19 cellular contexts compared by ENCODE assay signal in the genomic region with DNA sequence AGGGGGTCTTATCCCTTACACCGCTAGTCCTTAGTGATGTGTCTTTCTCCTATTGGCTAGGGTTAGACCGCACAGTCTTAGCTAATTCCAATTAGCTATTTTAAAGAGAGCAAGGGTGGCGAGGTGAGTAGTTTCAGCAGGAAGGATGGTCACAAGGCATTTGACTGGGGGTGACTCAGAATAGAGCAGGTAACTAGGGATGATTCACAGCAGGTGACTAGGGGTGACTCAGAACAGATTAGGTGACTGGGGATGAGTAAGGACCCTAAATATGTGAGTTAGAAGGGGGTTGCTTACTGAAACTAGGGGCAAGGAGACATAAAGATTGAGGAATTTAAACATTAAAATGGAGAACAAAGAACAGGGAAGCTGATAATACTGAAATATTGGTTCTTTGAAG.
A peak's percentile ranks its signal among the peaks of the same experiment; 100 is the strongest.
DNase-seq lines count a peak whose midpoint lies in the region; ATAC-seq, FAIRE-seq and TF ChIP-seq lines count a peak whose summit lies in the region.
"Had no signal": no experiment of that assay in that cellular context is flagged by ENCODE, and none has a peak within 500 bp of the region (broad histone marks: within the 10 kb centered on the region; RNA-seq: fewer than 3 reads in every experiment).

No MANE protein-coding gene starts in this region.

- no peaks in the 10 kb centered on the region for H3K4me1 Mint-ChIP-seq in MCF 10A (ENCODE audit: insufficient read depth, unreplicated experiment)

- H3K27ac Mint-ChIP-seq in MCF 10A (ENCODE audit: low read depth, unreplicated experiment), result no peak overlapping the region
- H3K27ac Mint-ChIP-seq: CD4-positive, alpha-beta T cell had no signal

- H3K4me3 ChIP-seq in breast epithelium (no peak overlapping the region), epithelial cell of esophagus (ENCODE audit: low read length) (no peak overlapping the region), upper lobe of left lung (no peak overlapping the region)
- H3K4me3 ChIP-seq: A549, HAP-1, SJSA1 had no signal

- DNase-seq in MCF 10A (ENCODE audit: unreplicated experiment), result peak; percentile 0
- DNase-seq in breast epithelium (ENCODE audit: low spot score in 2 of 2), result no peak
- DNase-seq in RCC 7860 (ENCODE audit: low spot score), result peak; percentile 20
- peak; percentile 42 for DNase-seq in epithelial cell of esophagus (ENCODE audit: low read depth)
- no peak for DNase-seq in DMS153 treated with DMSO at 0.1 percent for 48 hours (lab: John Stamatoyannopoulos, UW; ENCODE audit: unreplicated experiment)
- DNase-seq in upper lobe of left lung, result no peak
- DNase-seq: Caco-2; CD4-positive, alpha-beta T cell; DMS79 treated with DMSO at 0.1 percent for 48 hours; KBM-7; NCI-H1417 treated with DMSO at 0.1 percent for 48 hours; NCI-H187 treated with DMSO at 0.1 percent for 48 hours; NCI-H226; NCI-H524 had no signal

- H3K27me3 Mint-ChIP-seq in MCF 10A (ENCODE audit: insufficient read depth, unreplicated experiment), result no peaks in the 10 kb centered on the region
- H3K27me3 Mint-ChIP-seq: CD4-positive, alpha-beta T cell had no signal

- intact Hi-C loops in MCF 10A (cut with micrococcal nuclease) (no loop called here), breast epithelium (cut with DNase I; ENCODE audit: low total_unique reads) (no loop called here)

- no peak overlapping the region for H3K4me3 Mint-ChIP-seq in MCF 10A (ENCODE audit: unreplicated experiment)
- H3K4me3 Mint-ChIP-seq: CD4-positive, alpha-beta T cell had no signal

- no peaks in the 10 kb centered on the region for H3K36me3 ChIP-seq in breast epithelium
- no peaks in the 10 kb centered on the region for H3K36me3 ChIP-seq in upper lobe of left lung
- H3K36me3 ChIP-seq: HAP-1, SJSA1 had no signal

- no peak for TF ChIP-seq EP300 in upper lobe of left lung (IDR thresholded peaks at IDR 0.05)

- H3K9me3 Mint-ChIP-seq in MCF 10A (ENCODE audit: unreplicated experiment), result peaks cover 32% of the 10 kb centered on the region

- H3K27ac ChIP-seq in breast epithelium, result no peak overlapping the region
- no peak overlapping the region for H3K27ac ChIP-seq in upper lobe of left lung
- H3K27ac ChIP-seq: A549, SJSA1 had no signal

- no peak for TF ChIP-seq POLR2A in breast epithelium (IDR thresholded peaks at IDR 0.05)
- no peak for TF ChIP-seq POLR2A in upper lobe of left lung (IDR thresholded peaks at IDR 0.05)

- POLR2A ChIA-PET in MCF 10A (lab: Yijun Ruan, JAX), result interaction anchor here (1.1 kb wide), 1 partner anchor 82 kb away, joined by 3 read pairs; no protein-coding TSS in a partner anchor

- H3K4me1 ChIP-seq in breast epithelium (no peaks in the 10 kb centered on the region), upper lobe of left lung (no peaks in the 10 kb centered on the region)
- H3K4me1 ChIP-seq: A549, Caco-2, HAP-1, SJSA1 had no signal

- H3K9me3 ChIP-seq in breast epithelium (peaks cover 47 to 70% of the 10 kb centered on the region in 2 donors), upper lobe of left lung (peaks cover 5 to 74% (median 48%) of the 10 kb centered on the region in 4 donors)
- H3K9me3 ChIP-seq: A549, HAP-1 had no signal

- no peaks in the 10 kb centered on the region for H3K36me3 Mint-ChIP-seq in MCF 10A (ENCODE audit: insufficient read depth, unreplicated experiment)

- no peaks in the 10 kb centered on the region for H3K27me3 ChIP-seq in breast epithelium
- H3K27me3 ChIP-seq in upper lobe of left lung, result no peaks in the 10 kb centered on the region
- H3K27me3 ChIP-seq: SJSA1 had no signal

- WGBS in upper lobe of left lung, 2 donors, result 95% methylated on average over 3 of the region's 3 CpGs

- no TSS peak for BruUV-seq in MCF 10A (replicated peaks; lab: Mats Ljungman, UMichigan)

- ATAC-seq in upper lobe of left lung (ENCODE audit: low FRiP score in 2 of 2) (no peak), HG03135 (IDR thresholded peaks at IDR 0.05; ENCODE audit: unreplicated experiment) (no peak), GM18907 (IDR thresholded peaks at IDR 0.05; ENCODE audit: unreplicated experiment) (no peak)
- ATAC-seq: A549 had no signal

- TF ChIP-seq CTCF in MCF 10A (IDR thresholded peaks at IDR 0.05; ENCODE audit: unreplicated experiment) (no peak), breast epithelium (IDR thresholded peaks at IDR 0.05) (no peak), epithelial cell of esophagus (IDR thresholded peaks at IDR 0.05; ENCODE audit: insufficient read depth, low read depth, low read length, missing control alignments) (no peak), upper lobe of left lung (IDR thresholded peaks at IDR 0.05) (no peak)

- CTCF ChIA-PET in MCF 10A (lab: Yijun Ruan, JAX), result no interaction called here

- no peak for FAIRE-seq in RCC 7860 (lab: Jason Lieb, UNC)
- FAIRE-seq: A549 had no signal

Comparison
In these comparisons a context has a peak if more than half of its experiments do, and no peak if none do; other contexts are left out.
1. DNase-seq: peak in MCF 10A (single experiment), RCC 7860 (single experiment) and epithelial cell of esophagus (single experiment); none in breast epithelium (0 of 2), DMS153 treated with DMSO at 0.1 percent for 48 hours (single experiment) and upper lobe of left lung (0 of 2).